ENCODE assay signal across 12 cellular contexts in the genomic region with DNA sequence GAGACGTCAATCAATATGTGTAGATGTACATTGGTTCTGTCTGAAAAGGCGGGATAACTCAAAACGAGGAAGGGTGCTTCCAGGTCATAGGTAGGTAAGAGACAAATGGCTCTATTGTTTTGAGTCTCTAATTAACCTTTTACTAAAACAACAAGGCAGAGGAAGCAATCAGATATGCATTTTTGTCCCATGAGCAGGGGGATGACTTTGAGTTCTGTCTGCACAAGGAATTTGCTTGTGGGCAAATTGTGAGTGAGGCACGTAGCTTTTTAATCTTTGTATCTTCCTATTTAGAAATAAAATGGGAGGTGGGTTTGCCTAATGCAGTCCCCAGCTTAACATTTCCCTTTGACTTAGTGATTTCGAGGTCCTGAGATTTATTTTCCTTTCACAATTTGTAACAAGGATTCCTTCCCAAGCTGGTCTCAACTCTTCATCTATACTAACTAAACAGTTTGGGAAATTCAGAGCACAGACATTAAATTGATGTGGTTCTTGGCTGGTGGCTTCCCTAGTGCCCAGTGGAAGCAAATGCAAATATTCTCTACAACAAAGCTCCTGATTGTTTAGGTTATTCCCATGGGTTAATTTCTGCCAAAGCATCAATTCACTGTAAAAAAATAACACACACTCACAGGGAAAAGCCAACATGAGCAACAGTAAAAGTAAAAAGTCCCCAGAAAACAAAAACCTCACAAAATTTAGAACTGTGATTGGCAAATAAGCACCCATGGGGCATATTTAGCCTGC.
"Had no signal": no experiment of that assay in that cellular context is flagged by ENCODE, and none has a peak within 500 bp of the region (broad histone marks: within the 10 kb centered on the region; RNA-seq: fewer than 3 reads in every experiment).

No MANE protein-coding gene starts in this region.

- H3K4me3 ChIP-seq: ascending aorta, upper lobe of right lung had no signal

- H3K27ac Mint-ChIP-seq: activated CD4-positive, alpha-beta memory T cell treated with anti-CD3 and anti-CD28 coated beads, Interleukin-2, amount 10 ng/mL, durations not matched to agents 7 days and 5 days; activated T-cell treated with anti-CD3 and anti-CD28 coated beads, Interleukin-2, amount 50 U/mL, for 72 hours; memory B cell; nephron progenitor cell; stimulated activated naive CD8-positive, alpha-beta T cell treated with anti-CD3 and anti-CD28 coated beads, Interleukin-15, Interleukin-2, amounts not matched to agents 100 ng/mL and 50 ng/mL, for 24 hours had no signal

- H3K36me3 ChIP-seq: ascending aorta, upper lobe of right lung had no signal

- H3K9me3 ChIP-seq: ascending aorta, upper lobe of right lung had no signal

- H3K4me1 Mint-ChIP-seq: activated CD4-positive, alpha-beta memory T cell treated with anti-CD3 and anti-CD28 coated beads, Interleukin-2, amount 10 ng/mL, durations not matched to agents 7 days and 5 days; central memory CD8-positive, alpha-beta T cell; memory B cell; nephron progenitor cell had no signal

- H3K27me3 ChIP-seq: ascending aorta, upper lobe of right lung had no signal

- DNase-seq: activated CD4-positive, alpha-beta memory T cell treated with anti-CD3 and anti-CD28 coated beads, Interleukin-2, amount 10 ng/mL, durations not matched to agents 7 days and 5 days; activated gamma-delta T cell treated with Interleukin-2 at 50 U/mL for 16 hours; activated T-cell treated with anti-CD3 and anti-CD28 coated beads, Interleukin-2, amount 50 U/mL, for 72 hours; nephron progenitor cell; stimulated activated CD4-positive, alpha-beta T cell treated with anti-CD3 and anti-CD28 coated beads, Interleukin-15, amount 100 ng/mL, for 24 hours; stimulated activated CD4-positive, alpha-beta T cell treated with anti-CD3 and anti-CD28 coated beads, Interleukin-4, amount 100 ng/mL, for 24 hours; T-helper 9 cell; upper lobe of right lung had no signal

- H3K4me3 Mint-ChIP-seq: activated CD4-positive, alpha-beta memory T cell treated with anti-CD3 and anti-CD28 coated beads, Interleukin-2, amount 10 ng/mL, durations not matched to agents 7 days and 5 days; activated T-cell treated with anti-CD3 and anti-CD28 coated beads, Interleukin-2, amount 50 U/mL, for 72 hours; central memory CD8-positive, alpha-beta T cell; memory B cell; nephron progenitor cell; stimulated activated naive CD8-positive, alpha-beta T cell treated with anti-CD3 and anti-CD28 coated beads, Interleukin-15, Interleukin-2, amounts not matched to agents 100 ng/mL and 50 ng/mL, for 24 hours had no signal

- H3K4me1 ChIP-seq: ascending aorta, upper lobe of right lung had no signal

- H3K36me3 Mint-ChIP-seq: memory B cell had no signal

- H3K27me3 Mint-ChIP-seq: activated CD4-positive, alpha-beta memory T cell treated with anti-CD3 and anti-CD28 coated beads, Interleukin-2, amount 10 ng/mL, durations not matched to agents 7 days and 5 days; central memory CD8-positive, alpha-beta T cell; memory B cell; stimulated activated naive CD8-positive, alpha-beta T cell treated with anti-CD3 and anti-CD28 coated beads, Interleukin-15, Interleukin-2, amounts not matched to agents 100 ng/mL and 50 ng/mL, for 24 hours had no signal
